Comparison of ENCODE assay signal across 12 cellular contexts in the genomic region with DNA sequence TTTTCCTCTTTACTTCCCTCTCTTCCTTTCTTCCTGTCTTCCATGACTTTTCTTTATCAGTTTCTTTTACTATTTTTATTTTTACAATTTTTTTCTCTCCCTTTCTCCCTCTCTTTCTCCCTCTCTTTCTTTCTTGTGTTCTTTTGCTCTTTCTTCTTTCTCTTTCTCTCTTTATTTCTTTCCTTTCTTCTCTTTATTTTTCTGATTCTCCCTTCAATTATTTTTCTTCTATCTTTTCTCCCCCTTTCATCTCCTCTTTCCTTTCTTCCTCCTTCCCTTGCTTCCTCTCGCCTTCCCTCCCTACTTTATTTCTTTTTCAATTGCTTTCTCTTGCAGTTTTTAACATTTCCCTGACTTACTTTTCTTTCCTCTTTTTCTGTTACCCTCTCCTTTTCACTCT. TPM values are rescaled to one million over a fixed set of nuclear protein-coding genes. Genes with fewer than 3 reads are reported as not detected.
"Had no signal": no experiment of that assay in that cellular context is flagged by ENCODE, and none has a peak within 500 bp of the region (broad histone marks: within the 10 kb centered on the region; RNA-seq: fewer than 3 reads in every experiment).

No MANE protein-coding gene starts in this region.

RNA-seq across cellular contexts. Expression of a gene that starts 39.5 kb away (rescaled TPM):
- total RNA-seq: activated B cell treated with CpG ODN at 0.5 μM for 24 hours; activated CD4-positive, alpha-beta memory T cell treated with anti-CD3 and anti-CD28 coated beads for 36 hours; activated CD4-positive, alpha-beta memory T cell treated with anti-CD3 and anti-CD28 coated beads, Interleukin-2, amount 10 ng/mL, durations not matched to agents 7 days and 5 days; activated CD4-positive, alpha-beta T cell treated with anti-CD3 and anti-CD28 coated beads for 36 hours; activated CD4-positive, alpha-beta T cell treated with anti-CD3 and anti-CD28 coated beads, Interleukin-2, amount 10 ng/mL, durations not matched to agents 24 days and 14 days; activated CD4-positive, alpha-beta T cell treated with anti-CD3 and anti-CD28 coated beads, Interleukin-2, amount 10 ng/mL, durations not matched to agents 7 days and 5 days; activated CD8-positive, alpha-beta memory T cell treated with anti-CD3 and anti-CD28 coated beads for 36 hours; activated CD8-positive, alpha-beta T cell treated with anti-CD3 and anti-CD28 coated beads for 36 hours; activated CD8-positive, alpha-beta T cell treated with anti-CD3 and anti-CD28 coated beads, Interleukin-2, amount 10 ng/mL, durations not matched to agents 7 days and 5 days; T-helper 1 cell treated with Interleukin-12 subunit alpha and Interleukin-12 subunit beta and Interleukin-4 antibody, amounts not matched to agents 30 ng/mL and 1 ng/mL, for 36 hours; T-helper 17 cell; T-helper 2 cell treated with Interferon-gamma antibody and Interleukin-4, amounts not matched to agents 100 ng/mL and 5 ng/mL, for 36 hours had no signal
